32 cellular contexts compared by ENCODE assay signal in genomic region chr2:59702026-59702425, GRCh38.
"Had no signal": no experiment of that assay in that cellular context is flagged by ENCODE, and none has a peak within 500 bp of the region (broad histone marks: within the 10 kb centered on the region; RNA-seq: fewer than 3 reads in every experiment).

No MANE protein-coding gene starts in this region.

- H3K36me3 ChIP-seq: adrenal gland, breast epithelium, gastroesophageal sphincter had no signal

- H3K4me1 Mint-ChIP-seq: activated CD4-positive, alpha-beta T cell treated with anti-CD3 and anti-CD28 coated beads for 36 hours; activated CD4-positive, alpha-beta T cell treated with anti-CD3 and anti-CD28 coated beads, Interleukin-2, amount 10 ng/mL, durations not matched to agents 24 days and 14 days; activated CD8-positive, alpha-beta memory T cell treated with anti-CD3 and anti-CD28 coated beads, Interleukin-2, amount 10 ng/mL, durations not matched to agents 7 days and 5 days; activated naive CD4-positive, alpha-beta T cell treated with anti-CD3 and anti-CD28 coated beads, Interleukin-2, amount 50 U/mL, for 24 hours; activated naive CD8-positive, alpha-beta T cell treated with anti-CD3 and anti-CD28 coated beads for 36 hours; activated naive CD8-positive, alpha-beta T cell treated with anti-CD3 and anti-CD28 coated beads, Interleukin-2, amount 50 U/mL, for 24 hours; brain; central memory CD8-positive, alpha-beta T cell had no signal

- H3K36me3 Mint-ChIP-seq: activated CD4-positive, alpha-beta memory T cell treated with anti-CD3 and anti-CD28 coated beads for 36 hours; activated CD8-positive, alpha-beta memory T cell treated with anti-CD3 and anti-CD28 coated beads, Interleukin-2, amount 10 ng/mL, durations not matched to agents 7 days and 5 days; activated naive CD4-positive, alpha-beta T cell treated with anti-CD3 and anti-CD28 coated beads, Interleukin-2, amount 50 U/mL, for 24 hours; activated naive CD8-positive, alpha-beta T cell treated with anti-CD3 and anti-CD28 coated beads for 36 hours; brain had no signal

- FAIRE-seq: colon had no signal

- H3K27me3 Mint-ChIP-seq: activated CD4-positive, alpha-beta T cell treated with anti-CD3 and anti-CD28 coated beads for 36 hours; activated CD4-positive, alpha-beta T cell treated with anti-CD3 and anti-CD28 coated beads, Interleukin-2, amount 10 ng/mL, durations not matched to agents 24 days and 14 days; activated CD8-positive, alpha-beta memory T cell treated with anti-CD3 and anti-CD28 coated beads, Interleukin-2, amount 10 ng/mL, durations not matched to agents 7 days and 5 days; activated naive CD8-positive, alpha-beta T cell treated with anti-CD3 and anti-CD28 coated beads for 36 hours; activated naive CD8-positive, alpha-beta T cell treated with anti-CD3 and anti-CD28 coated beads, Interleukin-2, amount 50 U/mL, for 24 hours; central memory CD8-positive, alpha-beta T cell; effector memory CD8-positive, alpha-beta T cell had no signal

- H3K27me3 ChIP-seq: adrenal gland, breast epithelium, gastroesophageal sphincter had no signal

- DNase-seq: activated CD4-positive, alpha-beta memory T cell treated with anti-CD3 and anti-CD28 coated beads for 36 hours; activated CD4-positive, alpha-beta T cell treated with anti-CD3 and anti-CD28 coated beads for 36 hours; activated CD4-positive, alpha-beta T cell treated with anti-CD3 and anti-CD28 coated beads, Interleukin-2, amount 10 ng/mL, durations not matched to agents 24 days and 14 days; activated CD4-positive, CD25-positive, alpha-beta regulatory T cell; activated CD4-positive, CD25-positive, alpha-beta regulatory T cell treated with anti-CD3 and anti-CD28 coated beads, Interleukin-2, amount 50 U/mL, for 72 hours; activated CD8-positive, alpha-beta memory T cell treated with anti-CD3 and anti-CD28 coated beads, Interleukin-2, amount 10 ng/mL, durations not matched to agents 7 days and 5 days; activated CD8-positive, alpha-beta memory T cell treated with anti-CD3 and anti-CD28 coated beads, Interleukin-2, amount 50 U/mL, for 4 hours; activated CD8-positive, alpha-beta T cell treated with anti-CD3 and anti-CD28 coated beads, Interleukin-2, amount 10 ng/mL, durations not matched to agents 7 days and 5 days; activated effector memory CD4-positive, alpha-beta T cell treated with anti-CD3 and anti-CD28 coated beads, Interleukin-2, amount 50 U/mL, for 16 hours; activated naive CD4-positive, alpha-beta T cell treated with anti-CD3 and anti-CD28 coated beads for 36 hours; activated naive CD8-positive, alpha-beta T cell treated with anti-CD3 and anti-CD28 coated beads for 36 hours; activated naive CD8-positive, alpha-beta T cell treated with anti-CD3 and anti-CD28 coated beads, Interleukin-2, amount 50 U/mL, for 24 hours; activated T-cell treated with anti-CD3 and anti-CD28 coated beads, Interleukin-2, amount 50 U/mL, for 1 hour; activated T-cell treated with anti-CD3 and anti-CD28 coated beads, Interleukin-2, amount 50 U/mL, for 48 hours; adrenal gland; amygdala; aorta; cortex of kidney; dermis blood vessel endothelial cell; effector CD4-positive, alpha-beta T cell; effector memory CD8-positive, alpha-beta T cell; foreskin melanocyte; T-helper 2 cell had no signal

- H3K9me3 ChIP-seq: adrenal gland, breast epithelium had no signal

- H3K4me3 Mint-ChIP-seq: activated CD4-positive, alpha-beta memory T cell treated with anti-CD3 and anti-CD28 coated beads for 36 hours; activated CD4-positive, alpha-beta T cell treated with anti-CD3 and anti-CD28 coated beads for 36 hours; activated CD4-positive, alpha-beta T cell treated with anti-CD3 and anti-CD28 coated beads, Interleukin-2, amount 10 ng/mL, durations not matched to agents 24 days and 14 days; activated CD8-positive, alpha-beta memory T cell treated with anti-CD3 and anti-CD28 coated beads, Interleukin-2, amount 10 ng/mL, durations not matched to agents 7 days and 5 days; activated CD8-positive, alpha-beta T cell treated with anti-CD3 and anti-CD28 coated beads, Interleukin-2, amount 10 ng/mL, durations not matched to agents 7 days and 5 days; activated naive CD4-positive, alpha-beta T cell treated with anti-CD3 and anti-CD28 coated beads for 36 hours; activated naive CD4-positive, alpha-beta T cell treated with anti-CD3 and anti-CD28 coated beads, Interleukin-2, amount 50 U/mL, for 24 hours; activated naive CD8-positive, alpha-beta T cell treated with anti-CD3 and anti-CD28 coated beads for 36 hours; activated naive CD8-positive, alpha-beta T cell treated with anti-CD3 and anti-CD28 coated beads, Interleukin-2, amount 50 U/mL, for 24 hours; activated T-helper 1 cell treated with anti-CD3 and anti-CD28 coated beads, Interleukin-12 subunit alpha, Interleukin-12 subunit beta, Interleukin-2, Interleukin-4 antibody, amounts not matched to agents 30 ng/mL and 10 ng/mL and 1 ng/mL, durations not matched to agents 14 hours and 24 hours and 36 hours; brain; central memory CD8-positive, alpha-beta T cell; effector memory CD8-positive, alpha-beta T cell had no signal

- H3K4me3 ChIP-seq: adrenal gland, breast epithelium, gastroesophageal sphincter had no signal

- H3K27ac Mint-ChIP-seq: activated CD4-positive, alpha-beta memory T cell treated with anti-CD3 and anti-CD28 coated beads for 36 hours; activated CD4-positive, alpha-beta T cell treated with anti-CD3 and anti-CD28 coated beads for 36 hours; activated CD4-positive, alpha-beta T cell treated with anti-CD3 and anti-CD28 coated beads, Interleukin-2, amount 10 ng/mL, durations not matched to agents 24 days and 14 days; activated CD8-positive, alpha-beta memory T cell treated with anti-CD3 and anti-CD28 coated beads, Interleukin-2, amount 10 ng/mL, durations not matched to agents 7 days and 5 days; activated CD8-positive, alpha-beta T cell treated with anti-CD3 and anti-CD28 coated beads, Interleukin-2, amount 10 ng/mL, durations not matched to agents 7 days and 5 days; activated naive CD4-positive, alpha-beta T cell treated with anti-CD3 and anti-CD28 coated beads for 36 hours; activated naive CD4-positive, alpha-beta T cell treated with anti-CD3 and anti-CD28 coated beads, Interleukin-2, amount 50 U/mL, for 24 hours; activated naive CD8-positive, alpha-beta T cell treated with anti-CD3 and anti-CD28 coated beads for 36 hours; activated naive CD8-positive, alpha-beta T cell treated with anti-CD3 and anti-CD28 coated beads, Interleukin-2, amount 50 U/mL, for 24 hours; activated T-helper 1 cell treated with anti-CD3 and anti-CD28 coated beads, Interleukin-12 subunit alpha, Interleukin-12 subunit beta, Interleukin-2, Interleukin-4 antibody, amounts not matched to agents 30 ng/mL and 10 ng/mL and 1 ng/mL, durations not matched to agents 14 hours and 24 hours and 36 hours; activated T-helper 2 cell treated with anti-CD3 and anti-CD28 coated beads, Interferon-gamma antibody, Interleukin-2, Interleukin-4, amounts not matched to agents 10 μg/mL and 5 μg/mL and 100 μg/mL, durations not matched to agents 14 hours and 24 hours and 36 hours; brain; effector memory CD8-positive, alpha-beta T cell had no signal

- H3K9me3 Mint-ChIP-seq: activated CD4-positive, alpha-beta T cell treated with anti-CD3 and anti-CD28 coated beads, Interleukin-2, amount 10 ng/mL, durations not matched to agents 24 days and 14 days; activated naive CD8-positive, alpha-beta T cell treated with anti-CD3 and anti-CD28 coated beads for 36 hours; activated T-helper 1 cell treated with anti-CD3 and anti-CD28 coated beads, Interleukin-12 subunit alpha, Interleukin-12 subunit beta, Interleukin-2, Interleukin-4 antibody, amounts not matched to agents 30 ng/mL and 10 ng/mL and 1 ng/mL, durations not matched to agents 14 hours and 24 hours and 36 hours; activated T-helper 2 cell treated with anti-CD3 and anti-CD28 coated beads, Interferon-gamma antibody, Interleukin-2, Interleukin-4, amounts not matched to agents 10 μg/mL and 5 μg/mL and 100 μg/mL, durations not matched to agents 14 hours and 24 hours and 36 hours had no signal

- H3K4me1 ChIP-seq: adrenal gland, breast epithelium, gastroesophageal sphincter had no signal

- ATAC-seq: activated CD4-positive, alpha-beta T cell treated with anti-CD3 and anti-CD28 coated beads for 36 hours; activated CD8-positive, alpha-beta memory T cell treated with anti-CD3 and anti-CD28 coated beads, Interleukin-2, amount 10 ng/mL, durations not matched to agents 7 days and 5 days; activated CD8-positive, alpha-beta T cell treated with anti-CD3 and anti-CD28 coated beads, Interleukin-2, amount 10 ng/mL, durations not matched to agents 7 days and 5 days; activated naive CD8-positive, alpha-beta T cell treated with anti-CD3 and anti-CD28 coated beads, Interleukin-2, amount 50 U/mL, for 24 hours; effector memory CD8-positive, alpha-beta T cell; esophagus mucosa; gastroesophageal sphincter had no signal

- H3K27ac ChIP-seq: adrenal gland, breast epithelium, gastroesophageal sphincter had no signal
